Comparison of ENCODE assay signal across 1 cellular context in genomic region chr22:17951315-17951714, GRCh38.
TF ChIP-seq lines count a peak whose summit lies in the region.

No MANE protein-coding gene starts in this region.

TF ChIP-seq in IMR-90, 13 proteins besides CTCF, POLR2A, EP300 and RAD21:
- TF ChIP-seq FOS (IDR thresholded peaks at IDR 0.05; ENCODE audit: low read depth, low read length) = no peak
